In genomic region chr10:42939237-42939636, GRCh38 we compare ENCODE assay signal across 24 cellular contexts.
DNase-seq lines count a peak whose midpoint lies in the region; ATAC-seq, FAIRE-seq and TF ChIP-seq lines count a peak whose summit lies in the region.
"Had no signal": no experiment of that assay in that cellular context is flagged by ENCODE, and none has a peak within 500 bp of the region (broad histone marks: within the 10 kb centered on the region; RNA-seq: fewer than 3 reads in every experiment).

No MANE protein-coding gene starts in this region.

- intact Hi-C loops in kidney (cut with DNase I) (no loop called here), stomach (cut with DNase I; ENCODE audit: low total_unique reads) (no loop called here)

- peaks cover 16% of the 10 kb centered on the region for H3K27me3 Mint-ChIP-seq in activated T-cell treated with anti-CD3 and anti-CD28 coated beads, Interleukin-2, amount 50 U/mL, for 24 hours

- WGBS in stomach, 5 donors = 38 to 71% (median 66%) methylated on average over 11 of the region's 11 CpGs

- no peak for FAIRE-seq in kidney (lab: Jason Lieb, UNC)
- FAIRE-seq: A204.1, H1 had no signal

- no peak for ATAC-seq in HG03159 (IDR thresholded peaks at IDR 0.05; ENCODE audit: unreplicated experiment)
- ATAC-seq: HCT116 had no signal

- TF ChIP-seq EP300 in stomach (IDR thresholded peaks at IDR 0.05) = no peak

- H3K9me3 ChIP-seq in kidney (ENCODE audit: control insufficient read depth in 1 of 2, low read length in 2 of 2) (no peaks in the 10 kb centered on the region), stomach (no peaks in the 10 kb centered on the region)

- peaks cover 0 to 36% (median 0%) of the 10 kb centered on the region in 3 donors for H3K27me3 ChIP-seq in stomach

- H3K4me1 Mint-ChIP-seq in activated T-cell treated with anti-CD3 and anti-CD28 coated beads, Interleukin-2, amount 50 U/mL, for 24 hours (ENCODE audit: low read depth) = no peaks in the 10 kb centered on the region
- H3K4me1 Mint-ChIP-seq: B cell had no signal

- H3K27ac ChIP-seq in kidney (ENCODE audit: low read depth in 2 of 2, low read length in 2 of 2) = no peak overlapping the region
- no peak overlapping the region for H3K27ac ChIP-seq in stomach

- DNase-seq in activated T-cell treated with anti-CD3 and anti-CD28 coated beads, Interleukin-2, amount 50 U/mL, for 24 hours = peak; percentile 11
- DNase-seq in activated T-cell treated with anti-CD3 and anti-CD28 coated beads for 4 hours (no peak), SK-N-DZ (ENCODE audit: low spot score) (peak; percentile 30), kidney (peak; percentile 39), stomach (peak; percentile 59), SW480 (ENCODE audit: low spot score) (no peak)
- DNase-seq: DMS53, EL, GF-D8, KG1, MV-4-11, NCI-H1105 treated with DMSO at 0.1 percent for 48 hours, NCI-H1694, NCI-H2081, NCI-H2171 treated with DMSO at 0.1 percent for 48 hours, NCI-H524 treated with DMSO at 0.1 percent for 48 hours, NCI-H82, Right ventricle myocardium superior had no signal

- no peak overlapping the region for H3K4me3 Mint-ChIP-seq in activated T-cell treated with anti-CD3 and anti-CD28 coated beads, Interleukin-2, amount 50 U/mL, for 24 hours
- H3K4me3 Mint-ChIP-seq: B cell, CD14-positive monocyte had no signal

- no peaks in the 10 kb centered on the region for H3K9me3 Mint-ChIP-seq in activated T-cell treated with anti-CD3 and anti-CD28 coated beads, Interleukin-2, amount 50 U/mL, for 24 hours

- H3K36me3 ChIP-seq in kidney (ENCODE audit: control insufficient read depth in 1 of 2, insufficient read depth in 2 of 2, low read length in 2 of 2) = no peaks in the 10 kb centered on the region
- no peaks in the 10 kb centered on the region for H3K36me3 ChIP-seq in stomach

- H3K4me3 ChIP-seq in kidney (ENCODE audit: low read length in 2 of 2) = no peak overlapping the region
- no peak overlapping the region for H3K4me3 ChIP-seq in stomach

- TF ChIP-seq CTCF in kidney (IDR thresholded peaks at IDR 0.05; ENCODE audit: borderline replicate concordance, extremely low read depth, insufficient read depth) (no peak), stomach (IDR thresholded peaks at IDR 0.05) (no peak)

- H3K9ac ChIP-seq in kidney (ENCODE audit: low read length in 2 of 2) = no peak overlapping the region

- no peak for TF ChIP-seq POLR2A in stomach (IDR thresholded peaks at IDR 0.05)

- H3K27ac Mint-ChIP-seq in activated T-cell treated with anti-CD3 and anti-CD28 coated beads, Interleukin-2, amount 50 U/mL, for 24 hours = no peak overlapping the region
- H3K27ac Mint-ChIP-seq: B cell, CD14-positive monocyte had no signal

- H3K4me1 ChIP-seq in kidney (ENCODE audit: control insufficient read depth in 1 of 2, insufficient read depth in 1 of 2, low read depth in 1 of 2, low read length in 2 of 2) = no peaks in the 10 kb centered on the region
- H3K4me1 ChIP-seq in stomach = peaks cover 8 to 11% (median 9%) of the 10 kb centered on the region in 4 donors

- no peaks in the 10 kb centered on the region for H3K36me3 Mint-ChIP-seq in activated T-cell treated with anti-CD3 and anti-CD28 coated beads, Interleukin-2, amount 50 U/mL, for 24 hours (ENCODE audit: low read depth)
- H3K36me3 Mint-ChIP-seq: CD14-positive monocyte had no signal

Comparison
In these comparisons a context has a peak if more than half of its experiments do, and no peak if none do; other contexts are left out.
1. DNase-seq: peak in activated T-cell treated with anti-CD3 and anti-CD28 coated beads, Interleukin-2, amount 50 U/mL, for 24 hours (single experiment), SK-N-DZ (single experiment), kidney (single experiment) and stomach (single experiment); none in activated T-cell treated with anti-CD3 and anti-CD28 coated beads for 4 hours (single experiment) and SW480 (single experiment).